In the genomic region with DNA sequence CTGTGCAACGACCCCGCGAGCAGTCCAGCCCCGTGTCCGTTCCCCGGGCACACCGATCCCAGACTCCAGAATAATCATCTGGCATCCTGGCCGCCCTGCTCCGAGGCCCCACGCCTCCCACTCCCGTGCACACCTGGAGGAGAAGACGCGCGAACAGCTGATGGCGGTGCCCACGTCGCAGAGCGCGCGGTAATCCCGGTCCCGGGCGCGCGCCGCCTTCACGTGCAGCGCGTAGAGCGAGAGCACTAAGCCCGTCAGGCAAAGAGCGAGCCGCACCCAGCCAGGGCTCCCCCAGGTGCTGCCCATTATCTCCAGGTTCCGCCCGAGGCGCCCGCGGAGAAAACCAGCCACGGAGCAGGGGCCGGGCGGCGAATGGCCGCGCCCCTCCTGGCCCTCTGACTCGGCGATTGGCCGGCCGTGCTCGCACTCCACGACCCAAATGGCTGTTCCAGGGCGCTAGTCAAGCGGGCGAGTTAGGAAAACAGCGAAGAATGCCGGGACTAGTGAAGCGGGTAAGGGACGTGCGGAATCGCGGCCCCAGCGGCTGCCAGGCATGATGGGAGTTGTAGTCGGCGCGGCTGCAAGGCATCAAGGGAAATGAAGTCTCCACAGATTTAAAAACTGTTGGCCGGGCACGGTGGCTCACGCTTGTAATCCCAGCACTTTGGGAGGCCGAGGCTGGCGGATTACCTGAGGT, we compare ENCODE assay signal across 1 cellular context.
TF ChIP-seq lines count a peak whose summit lies in the region.

A gene (minus strand): TSS at position 374 of the 697 bp plus-strand sequence. CDS start 68 bp downstream, at position 306.

TF ChIP-seq in K562, 482 proteins besides CTCF, POLR2A, EP300 and RAD21 (continued from another document and continues in another):
- TF ChIP-seq, protein P1, sequence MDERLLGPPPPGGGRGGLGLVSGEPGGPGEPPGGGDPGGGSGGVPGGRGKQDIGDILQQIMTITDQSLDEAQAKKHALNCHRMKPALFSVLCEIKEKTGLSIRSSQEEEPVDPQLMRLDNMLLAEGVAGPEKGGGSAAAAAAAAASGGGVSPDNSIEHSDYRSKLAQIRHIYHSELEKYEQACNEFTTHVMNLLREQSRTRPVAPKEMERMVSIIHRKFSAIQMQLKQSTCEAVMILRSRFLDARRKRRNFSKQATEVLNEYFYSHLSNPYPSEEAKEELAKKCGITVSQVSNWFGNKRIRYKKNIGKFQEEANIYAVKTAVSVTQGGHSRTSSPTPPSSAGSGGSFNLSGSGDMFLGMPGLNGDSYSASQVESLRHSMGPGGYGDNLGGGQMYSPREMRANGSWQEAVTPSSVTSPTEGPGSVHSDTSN (CRISPR knock-in tag; IDR thresholded peaks at IDR 0.05; ENCODE audit: low read depth) = no peak
- TF ChIP-seq, protein P1 (tag; conservative IDR thresholded peaks at IDR 0.05; ENCODE audit: low read depth) = no peak; the same call in 1 of the 2 replicates
- TF ChIP-seq GABPB1 (CRISPR knock-in tag; IDR thresholded peaks at IDR 0.05) (peak; percentile 75), PTTG1 (tag; IDR thresholded peaks at IDR 0.05; ENCODE audit: low read depth) (no peak), ZNF780A (CRISPR knock-in tag; IDR thresholded peaks at IDR 0.05) (no peak), HDAC8 (tag; IDR thresholded peaks at IDR 0.05) (no peak), EWSR1 (IDR thresholded peaks at IDR 0.05; ENCODE audit: borderline replicate concordance, low read depth, partially characterized antibody) (no peak), BACH1 (tag; IDR thresholded peaks at IDR 0.05) (no peak), BRCA1 (IDR thresholded peaks at IDR 0.05) (no peak), BRCA1 (CRISPR knock-in tag; IDR thresholded peaks at IDR 0.05) (no peak), PCBP2 (IDR thresholded peaks at IDR 0.05; ENCODE audit: low read depth, low read length, poor library complexity, severe bottlenecking) (no peak), ZNF785 (CRISPR knock-in tag; IDR thresholded peaks at IDR 0.05) (no peak), ZNF274 (IDR thresholded peaks at IDR 0.05; ENCODE audit: borderline replicate concordance, low read depth, low read length) (no peak), MEIS2 (IDR thresholded peaks at IDR 0.05; ENCODE audit: partially characterized antibody) (peak; percentile 50), ETV5 (CRISPR knock-in tag; IDR thresholded peaks at IDR 0.05; ENCODE audit: low read depth) (no peak; the same call in 1 of the 2 replicates), BCL6 (CRISPR knock-in tag; IDR thresholded peaks at IDR 0.05) (no peak), SIRT6 (IDR thresholded peaks at IDR 0.05; ENCODE audit: low read depth, low read length) (no peak), PHF20 (IDR thresholded peaks at IDR 0.05; ENCODE audit: partially characterized antibody) (no peak), PHF21A (IDR thresholded peaks at IDR 0.05; ENCODE audit: borderline replicate concordance, low read depth) (no peak), NONO (IDR thresholded peaks at IDR 0.05; ENCODE audit: low read depth in 2 of 2, low read length in 1 of 2) (no peak), ZNF24 (IDR thresholded peaks at IDR 0.05) (no peak), KHSRP (IDR thresholded peaks at IDR 0.05) (no peak), ZNF212 (CRISPR knock-in tag; IDR thresholded peaks at IDR 0.05) (no peak), HNRNPLL (IDR thresholded peaks at IDR 0.05; ENCODE audit: low read depth, low read length, poor library complexity, severe bottlenecking) (peak; percentile 92), ZNF347 (CRISPR knock-in tag; IDR thresholded peaks at IDR 0.05; ENCODE audit: low read depth) (no peak), CBFB (CRISPR knock-in tag; IDR thresholded peaks at IDR 0.05) (0 out of 2 replicates have a peak, but pooled peaks have one; percentile 19), HMG20B (CRISPR knock-in tag; IDR thresholded peaks at IDR 0.05) (no peak), KLF10 (CRISPR knock-in tag; IDR thresholded peaks at IDR 0.05) (no peak), SNIP1 (IDR thresholded peaks at IDR 0.05; ENCODE audit: low read depth) (no peak), HNRNPL (IDR thresholded peaks at IDR 0.05; ENCODE audit: low read depth, low read length) (peak; percentile 91), PTBP1 (IDR thresholded peaks at IDR 0.05; ENCODE audit: low read depth, low read length) (no peak), ZSCAN29 (IDR thresholded peaks at IDR 0.05) (no peak), POLR2AphosphoS5 (IDR thresholded peaks at IDR 0.05; ENCODE audit: control insufficient read depth, insufficient read depth, low read depth, low read length) (0 out of 2 replicates have a peak, but pooled peaks have one; percentile 14), ZNF583 (CRISPR knock-in tag; IDR thresholded peaks at IDR 0.05) (no peak), TCF7L2 (IDR thresholded peaks at IDR 0.05; ENCODE audit: low read depth, low read length) (peak; percentile 44; the same call in 1 of the 2 replicates), ESRRB (CRISPR knock-in tag; IDR thresholded peaks at IDR 0.05; ENCODE audit: borderline replicate concordance) (no peak), NCOA4 (IDR thresholded peaks at IDR 0.05; ENCODE audit: partially characterized antibody) (no peak), FOS (IDR thresholded peaks at IDR 0.05; ENCODE audit: extremely low read depth, insufficient read length) (peak; percentile 45)
- TF ChIP-seq, protein P2, sequence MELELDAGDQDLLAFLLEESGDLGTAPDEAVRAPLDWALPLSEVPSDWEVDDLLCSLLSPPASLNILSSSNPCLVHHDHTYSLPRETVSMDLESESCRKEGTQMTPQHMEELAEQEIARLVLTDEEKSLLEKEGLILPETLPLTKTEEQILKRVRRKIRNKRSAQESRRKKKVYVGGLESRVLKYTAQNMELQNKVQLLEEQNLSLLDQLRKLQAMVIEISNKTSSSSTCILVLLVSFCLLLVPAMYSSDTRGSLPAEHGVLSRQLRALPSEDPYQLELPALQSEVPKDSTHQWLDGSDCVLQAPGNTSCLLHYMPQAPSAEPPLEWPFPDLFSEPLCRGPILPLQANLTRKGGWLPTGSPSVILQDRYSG (tag; conservative IDR thresholded peaks at IDR 0.05; ENCODE audit: low read depth) = no peak
- TF ChIP-seq, protein P3, sequence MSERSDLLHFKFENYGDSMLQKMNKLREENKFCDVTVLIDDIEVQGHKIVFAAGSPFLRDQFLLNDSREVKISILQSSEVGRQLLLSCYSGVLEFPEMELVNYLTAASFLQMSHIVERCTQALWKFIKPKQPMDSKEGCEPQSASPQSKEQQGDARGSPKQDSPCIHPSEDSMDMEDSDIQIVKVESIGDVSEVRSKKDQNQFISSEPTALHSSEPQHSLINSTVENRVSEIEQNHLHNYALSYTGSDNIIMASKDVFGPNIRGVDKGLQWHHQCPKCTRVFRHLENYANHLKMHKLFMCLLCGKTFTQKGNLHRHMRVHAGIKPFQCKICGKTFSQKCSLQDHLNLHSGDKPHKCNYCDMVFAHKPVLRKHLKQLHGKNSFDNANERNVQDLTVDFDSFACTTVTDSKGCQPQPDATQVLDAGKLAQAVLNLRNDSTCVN (CRISPR knock-in tag; IDR thresholded peaks at IDR 0.05) = no peak
- TF ChIP-seq, protein P4, sequence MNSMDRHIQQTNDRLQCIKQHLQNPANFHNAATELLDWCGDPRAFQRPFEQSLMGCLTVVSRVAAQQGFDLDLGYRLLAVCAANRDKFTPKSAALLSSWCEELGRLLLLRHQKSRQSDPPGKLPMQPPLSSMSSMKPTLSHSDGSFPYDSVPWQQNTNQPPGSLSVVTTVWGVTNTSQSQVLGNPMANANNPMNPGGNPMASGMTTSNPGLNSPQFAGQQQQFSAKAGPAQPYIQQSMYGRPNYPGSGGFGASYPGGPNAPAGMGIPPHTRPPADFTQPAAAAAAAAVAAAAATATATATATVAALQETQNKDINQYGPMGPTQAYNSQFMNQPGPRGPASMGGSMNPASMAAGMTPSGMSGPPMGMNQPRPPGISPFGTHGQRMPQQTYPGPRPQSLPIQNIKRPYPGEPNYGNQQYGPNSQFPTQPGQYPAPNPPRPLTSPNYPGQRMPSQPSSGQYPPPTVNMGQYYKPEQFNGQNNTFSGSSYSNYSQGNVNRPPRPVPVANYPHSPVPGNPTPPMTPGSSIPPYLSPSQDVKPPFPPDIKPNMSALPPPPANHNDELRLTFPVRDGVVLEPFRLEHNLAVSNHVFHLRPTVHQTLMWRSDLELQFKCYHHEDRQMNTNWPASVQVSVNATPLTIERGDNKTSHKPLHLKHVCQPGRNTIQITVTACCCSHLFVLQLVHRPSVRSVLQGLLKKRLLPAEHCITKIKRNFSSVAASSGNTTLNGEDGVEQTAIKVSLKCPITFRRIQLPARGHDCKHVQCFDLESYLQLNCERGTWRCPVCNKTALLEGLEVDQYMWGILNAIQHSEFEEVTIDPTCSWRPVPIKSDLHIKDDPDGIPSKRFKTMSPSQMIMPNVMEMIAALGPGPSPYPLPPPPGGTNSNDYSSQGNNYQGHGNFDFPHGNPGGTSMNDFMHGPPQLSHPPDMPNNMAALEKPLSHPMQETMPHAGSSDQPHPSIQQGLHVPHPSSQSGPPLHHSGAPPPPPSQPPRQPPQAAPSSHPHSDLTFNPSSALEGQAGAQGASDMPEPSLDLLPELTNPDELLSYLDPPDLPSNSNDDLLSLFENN (IDR thresholded peaks at IDR 0.05; ENCODE audit: low read depth in 2 of 2, low read length in 2 of 2) = no peak
- TF ChIP-seq, protein P5, sequence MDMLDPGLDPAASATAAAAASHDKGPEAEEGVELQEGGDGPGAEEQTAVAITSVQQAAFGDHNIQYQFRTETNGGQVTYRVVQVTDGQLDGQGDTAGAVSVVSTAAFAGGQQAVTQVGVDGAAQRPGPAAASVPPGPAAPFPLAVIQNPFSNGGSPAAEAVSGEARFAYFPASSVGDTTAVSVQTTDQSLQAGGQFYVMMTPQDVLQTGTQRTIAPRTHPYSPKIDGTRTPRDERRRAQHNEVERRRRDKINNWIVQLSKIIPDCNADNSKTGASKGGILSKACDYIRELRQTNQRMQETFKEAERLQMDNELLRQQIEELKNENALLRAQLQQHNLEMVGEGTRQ (CRISPR knock-in tag; IDR thresholded peaks at IDR 0.05) = no peak
- TF ChIP-seq, protein P6, sequence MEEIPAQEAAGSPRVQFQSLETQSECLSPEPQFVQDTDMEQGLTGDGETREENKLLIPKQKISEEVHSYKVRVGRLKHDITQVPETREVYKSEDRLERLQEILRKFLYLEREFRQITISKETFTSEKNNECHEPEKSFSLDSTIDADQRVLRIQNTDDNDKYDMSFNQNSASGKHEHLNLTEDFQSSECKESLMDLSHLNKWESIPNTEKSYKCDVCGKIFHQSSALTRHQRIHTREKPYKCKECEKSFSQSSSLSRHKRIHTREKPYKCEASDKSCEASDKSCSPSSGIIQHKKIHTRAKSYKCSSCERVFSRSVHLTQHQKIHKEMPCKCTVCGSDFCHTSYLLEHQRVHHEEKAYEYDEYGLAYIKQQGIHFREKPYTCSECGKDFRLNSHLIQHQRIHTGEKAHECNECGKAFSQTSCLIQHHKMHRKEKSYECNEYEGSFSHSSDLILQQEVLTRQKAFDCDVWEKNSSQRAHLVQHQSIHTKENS (CRISPR knock-in tag; IDR thresholded peaks at IDR 0.05) = no peak
- TF ChIP-seq, protein P7, sequence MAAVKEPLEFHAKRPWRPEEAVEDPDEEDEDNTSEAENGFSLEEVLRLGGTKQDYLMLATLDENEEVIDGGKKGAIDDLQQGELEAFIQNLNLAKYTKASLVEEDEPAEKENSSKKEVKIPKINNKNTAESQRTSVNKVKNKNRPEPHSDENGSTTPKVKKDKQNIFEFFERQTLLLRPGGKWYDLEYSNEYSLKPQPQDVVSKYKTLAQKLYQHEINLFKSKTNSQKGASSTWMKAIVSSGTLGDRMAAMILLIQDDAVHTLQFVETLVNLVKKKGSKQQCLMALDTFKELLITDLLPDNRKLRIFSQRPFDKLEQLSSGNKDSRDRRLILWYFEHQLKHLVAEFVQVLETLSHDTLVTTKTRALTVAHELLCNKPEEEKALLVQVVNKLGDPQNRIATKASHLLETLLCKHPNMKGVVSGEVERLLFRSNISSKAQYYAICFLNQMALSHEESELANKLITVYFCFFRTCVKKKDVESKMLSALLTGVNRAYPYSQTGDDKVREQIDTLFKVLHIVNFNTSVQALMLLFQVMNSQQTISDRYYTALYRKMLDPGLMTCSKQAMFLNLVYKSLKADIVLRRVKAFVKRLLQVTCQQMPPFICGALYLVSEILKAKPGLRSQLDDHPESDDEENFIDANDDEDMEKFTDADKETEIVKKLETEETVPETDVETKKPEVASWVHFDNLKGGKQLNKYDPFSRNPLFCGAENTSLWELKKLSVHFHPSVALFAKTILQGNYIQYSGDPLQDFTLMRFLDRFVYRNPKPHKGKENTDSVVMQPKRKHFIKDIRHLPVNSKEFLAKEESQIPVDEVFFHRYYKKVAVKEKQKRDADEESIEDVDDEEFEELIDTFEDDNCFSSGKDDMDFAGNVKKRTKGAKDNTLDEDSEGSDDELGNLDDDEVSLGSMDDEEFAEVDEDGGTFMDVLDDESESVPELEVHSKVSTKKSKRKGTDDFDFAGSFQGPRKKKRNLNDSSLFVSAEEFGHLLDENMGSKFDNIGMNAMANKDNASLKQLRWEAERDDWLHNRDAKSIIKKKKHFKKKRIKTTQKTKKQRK (IDR thresholded peaks at IDR 0.05; ENCODE audit: borderline replicate concordance, low read depth, low read length) = no peak
- TF ChIP-seq, protein P8, sequence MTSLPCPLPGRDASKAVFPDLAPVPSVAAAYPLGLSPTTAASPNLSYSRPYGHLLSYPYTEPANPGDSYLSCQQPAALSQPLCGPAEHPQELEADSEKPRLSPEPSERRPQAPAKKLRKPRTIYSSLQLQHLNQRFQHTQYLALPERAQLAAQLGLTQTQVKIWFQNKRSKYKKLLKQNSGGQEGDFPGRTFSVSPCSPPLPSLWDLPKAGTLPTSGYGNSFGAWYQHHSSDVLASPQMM (CRISPR knock-in tag; IDR thresholded peaks at IDR 0.05) = no peak
- TF ChIP-seq, protein P9, sequence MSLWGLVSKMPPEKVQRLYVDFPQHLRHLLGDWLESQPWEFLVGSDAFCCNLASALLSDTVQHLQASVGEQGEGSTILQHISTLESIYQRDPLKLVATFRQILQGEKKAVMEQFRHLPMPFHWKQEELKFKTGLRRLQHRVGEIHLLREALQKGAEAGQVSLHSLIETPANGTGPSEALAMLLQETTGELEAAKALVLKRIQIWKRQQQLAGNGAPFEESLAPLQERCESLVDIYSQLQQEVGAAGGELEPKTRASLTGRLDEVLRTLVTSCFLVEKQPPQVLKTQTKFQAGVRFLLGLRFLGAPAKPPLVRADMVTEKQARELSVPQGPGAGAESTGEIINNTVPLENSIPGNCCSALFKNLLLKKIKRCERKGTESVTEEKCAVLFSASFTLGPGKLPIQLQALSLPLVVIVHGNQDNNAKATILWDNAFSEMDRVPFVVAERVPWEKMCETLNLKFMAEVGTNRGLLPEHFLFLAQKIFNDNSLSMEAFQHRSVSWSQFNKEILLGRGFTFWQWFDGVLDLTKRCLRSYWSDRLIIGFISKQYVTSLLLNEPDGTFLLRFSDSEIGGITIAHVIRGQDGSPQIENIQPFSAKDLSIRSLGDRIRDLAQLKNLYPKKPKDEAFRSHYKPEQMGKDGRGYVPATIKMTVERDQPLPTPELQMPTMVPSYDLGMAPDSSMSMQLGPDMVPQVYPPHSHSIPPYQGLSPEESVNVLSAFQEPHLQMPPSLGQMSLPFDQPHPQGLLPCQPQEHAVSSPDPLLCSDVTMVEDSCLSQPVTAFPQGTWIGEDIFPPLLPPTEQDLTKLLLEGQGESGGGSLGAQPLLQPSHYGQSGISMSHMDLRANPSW (CRISPR knock-in tag; IDR thresholded peaks at IDR 0.05) = no peak
